In the genomic region with DNA sequence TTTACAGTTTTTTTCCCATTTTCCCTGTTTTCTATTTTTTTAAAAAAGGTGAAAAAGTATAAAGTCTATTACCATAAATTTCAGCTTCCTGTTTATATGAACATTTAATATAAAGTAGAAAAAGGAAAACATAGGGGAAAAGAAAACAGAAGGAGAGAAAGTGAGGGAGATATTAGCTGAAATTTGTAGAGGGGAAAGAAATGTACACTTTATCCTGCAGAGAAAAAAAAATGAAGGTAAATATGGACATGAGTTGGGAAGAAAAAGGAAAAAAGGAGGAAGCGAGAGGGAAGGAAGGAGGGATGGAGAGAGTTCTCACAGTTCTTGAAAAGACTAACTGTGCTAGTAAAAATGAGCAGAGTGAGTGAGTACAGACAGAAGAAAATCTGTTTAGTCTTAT, we compare ENCODE assay signal across 1 cellular context.
TF ChIP-seq lines count a peak whose summit lies in the region.

No MANE protein-coding gene starts in this region.

TF ChIP-seq in K562, 482 proteins besides CTCF, POLR2A, EP300 and RAD21:
- TF ChIP-seq, protein P1, sequence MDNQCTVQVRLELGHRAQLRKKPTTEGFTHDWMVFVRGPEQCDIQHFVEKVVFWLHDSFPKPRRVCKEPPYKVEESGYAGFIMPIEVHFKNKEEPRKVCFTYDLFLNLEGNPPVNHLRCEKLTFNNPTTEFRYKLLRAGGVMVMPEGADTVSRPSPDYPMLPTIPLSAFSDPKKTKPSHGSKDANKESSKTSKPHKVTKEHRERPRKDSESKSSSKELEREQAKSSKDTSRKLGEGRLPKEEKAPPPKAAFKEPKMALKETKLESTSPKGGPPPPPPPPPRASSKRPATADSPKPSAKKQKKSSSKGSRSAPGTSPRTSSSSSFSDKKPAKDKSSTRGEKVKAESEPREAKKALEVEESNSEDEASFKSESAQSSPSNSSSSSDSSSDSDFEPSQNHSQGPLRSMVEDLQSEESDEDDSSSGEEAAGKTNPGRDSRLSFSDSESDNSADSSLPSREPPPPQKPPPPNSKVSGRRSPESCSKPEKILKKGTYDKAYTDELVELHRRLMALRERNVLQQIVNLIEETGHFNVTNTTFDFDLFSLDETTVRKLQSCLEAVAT (IDR thresholded peaks at IDR 0.05): no peak
- TF ChIP-seq ZNF512 (tag; IDR thresholded peaks at IDR 0.05): peak; percentile 77
